In the genomic region with DNA sequence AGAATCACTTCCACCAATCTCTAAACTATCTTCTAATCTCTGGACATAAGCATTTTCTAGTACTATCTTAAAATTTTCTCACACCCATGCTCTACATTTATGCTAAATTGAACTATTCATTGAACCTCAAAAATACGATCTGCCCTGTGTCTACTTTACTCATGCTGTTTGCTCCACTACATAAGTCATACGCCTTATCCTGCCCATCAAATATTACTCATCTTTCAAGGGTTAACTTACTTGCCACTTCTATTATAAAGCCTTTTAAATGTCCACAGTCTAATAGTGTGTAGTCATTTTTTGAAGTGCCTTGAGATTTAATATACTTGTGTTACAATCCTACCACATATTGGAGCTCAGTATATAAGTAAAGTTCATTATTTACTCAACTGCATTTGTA, we compare ENCODE assay signal across 22 cellular contexts.
"Had no signal": no experiment of that assay in that cellular context is flagged by ENCODE, and none has a peak within 500 bp of the region (broad histone marks: within the 10 kb centered on the region; RNA-seq: fewer than 3 reads in every experiment).

No MANE protein-coding gene starts in this region.

- H3K27ac Mint-ChIP-seq: dendritic cell treated with granulocyte-macrophage colony-stimulating factor and Interleukin-4, amounts not matched to agents 40 ng/mL and 50 ng/mL, for 4 days; effector memory CD8-positive, alpha-beta T cell; endodermal cell; mesothelial cell of epicardium; naive B cell; naive thymus-derived CD8-positive, alpha-beta T cell had no signal

- H3K4me3 ChIP-seq: colonic mucosa, esophagus muscularis mucosa, gastroesophageal sphincter, heart right ventricle, left lung, lower lobe of right lung, mucosa of descending colon had no signal

- H3K27me3 ChIP-seq: colonic mucosa, esophagus muscularis mucosa, foreskin keratinocyte, gastroesophageal sphincter, heart right ventricle, left lung had no signal

- DNase-seq: colonic mucosa; cortex of kidney; effector CD8-positive, alpha-beta T cell; effector memory CD8-positive, alpha-beta T cell; endodermal cell; foreskin keratinocyte; glutamatergic neuron; head of caudate nucleus; heart right ventricle; hippocampal formation; left cardiac atrium; left ventricle myocardium superior; lower lobe of right lung; mesenchymal stem cell; mucosa of descending colon; naive B cell; naive thymus-derived CD8-positive, alpha-beta T cell had no signal

- H3K4me1 Mint-ChIP-seq: endodermal cell; naive B cell; naive thymus-derived CD8-positive, alpha-beta T cell had no signal

- H3K36me3 ChIP-seq: colonic mucosa, esophagus muscularis mucosa, gastroesophageal sphincter, heart right ventricle, left lung, lower lobe of right lung had no signal

- H3K27ac ChIP-seq: colonic mucosa, esophagus muscularis mucosa, foreskin keratinocyte, gastroesophageal sphincter, heart right ventricle, left lung, lower lobe of right lung had no signal

- ATAC-seq: effector memory CD8-positive, alpha-beta T cell; foreskin keratinocyte; gastroesophageal sphincter; heart right ventricle; left cardiac atrium; left lung; left ventricle myocardium superior; lower lobe of right lung; mucosa of descending colon; naive thymus-derived CD8-positive, alpha-beta T cell had no signal

- H3K27me3 Mint-ChIP-seq: dendritic cell treated with granulocyte-macrophage colony-stimulating factor and Interleukin-4, amounts not matched to agents 40 ng/mL and 50 ng/mL, for 4 days; effector memory CD8-positive, alpha-beta T cell; naive B cell; naive thymus-derived CD8-positive, alpha-beta T cell had no signal

- H3K36me3 Mint-ChIP-seq: mesothelial cell of epicardium, naive B cell had no signal

- H3K9me3 ChIP-seq: colonic mucosa, esophagus muscularis mucosa, lower lobe of right lung, mucosa of descending colon had no signal

- H3K4me1 ChIP-seq: colonic mucosa, esophagus muscularis mucosa, foreskin keratinocyte, gastroesophageal sphincter, left lung, lower lobe of right lung had no signal

- H3K9me3 Mint-ChIP-seq: endodermal cell had no signal

- H3K4me3 Mint-ChIP-seq: dendritic cell treated with granulocyte-macrophage colony-stimulating factor and Interleukin-4, amounts not matched to agents 40 ng/mL and 50 ng/mL, for 4 days; effector memory CD8-positive, alpha-beta T cell; endodermal cell; mesothelial cell of epicardium; naive B cell; naive thymus-derived CD8-positive, alpha-beta T cell had no signal
